In genomic region chr7:41107330-41107937, GRCh38 we compare ENCODE assay signal across 13 cellular contexts.
DNase-seq lines count a peak whose midpoint lies in the region; ATAC-seq and TF ChIP-seq lines count a peak whose summit lies in the region.
"Had no signal": no experiment of that assay in that cellular context is flagged by ENCODE, and none has a peak within 500 bp of the region (broad histone marks: within the 10 kb centered on the region; RNA-seq: fewer than 3 reads in every experiment).

No MANE protein-coding gene starts in this region.

- H3K27ac Mint-ChIP-seq in MCF 10A (ENCODE audit: low read depth, unreplicated experiment): peak overlapping the region; percentile 52
- no peak overlapping the region for H3K27ac Mint-ChIP-seq in CD8-positive, alpha-beta T cell
- H3K27ac Mint-ChIP-seq: activated CD4-positive, alpha-beta T cell treated with anti-CD3 and anti-CD28 coated beads, Interleukin-2, amount 10 ng/mL, durations not matched to agents 24 days and 14 days; activated naive CD8-positive, alpha-beta T cell treated with anti-CD3 and anti-CD28 coated beads, Interleukin-2, amount 50 U/mL, for 24 hours had no signal

- no peaks in the 10 kb centered on the region for H3K36me3 ChIP-seq in GM06990 (ENCODE audit: control insufficient read depth, insufficient read depth, low read length)
- H3K36me3 ChIP-seq in CD8-positive, alpha-beta T cell (ENCODE audit: insufficient read depth, low read length): no peaks in the 10 kb centered on the region

- H3K36me3 Mint-ChIP-seq in MCF 10A (ENCODE audit: insufficient read depth, unreplicated experiment): no peaks in the 10 kb centered on the region
- no peaks in the 10 kb centered on the region for H3K36me3 Mint-ChIP-seq in CD8-positive, alpha-beta T cell

- POLR2A ChIA-PET in MCF 10A (lab: Yijun Ruan, JAX): interaction anchor here (0.6 to 2.0 kb wide), 8 partner anchors 9 to 592 kb away, joined by 3 to 18 read pairs (median 3); no protein-coding TSS in a partner anchor
- POLR2A ChIA-PET in CD8-positive, alpha-beta T cell (lab: Charles Lee): no interaction called here

- H3K9me3 Mint-ChIP-seq in MCF 10A (ENCODE audit: unreplicated experiment): no peaks in the 10 kb centered on the region
- no peaks in the 10 kb centered on the region for H3K9me3 Mint-ChIP-seq in CD8-positive, alpha-beta T cell
- H3K9me3 Mint-ChIP-seq: activated CD4-positive, alpha-beta T cell treated with anti-CD3 and anti-CD28 coated beads, Interleukin-2, amount 10 ng/mL, durations not matched to agents 24 days and 14 days had no signal

- H3K27me3 ChIP-seq in GM06990 (replicated peaks; ENCODE audit: control insufficient read depth, insufficient read depth, low read length): no peaks in the 10 kb centered on the region
- H3K27me3 ChIP-seq in CD8-positive, alpha-beta T cell (ENCODE audit: insufficient read depth, low read length): no peaks in the 10 kb centered on the region

- no peaks in the 10 kb centered on the region for H3K9me3 ChIP-seq in CD8-positive, alpha-beta T cell (ENCODE audit: low read length)

- peaks cover 45% of the 10 kb centered on the region for H3K4me1 Mint-ChIP-seq in MCF 10A (ENCODE audit: insufficient read depth, unreplicated experiment)
- no peaks in the 10 kb centered on the region for H3K4me1 Mint-ChIP-seq in CD8-positive, alpha-beta T cell (ENCODE audit: low read depth)
- H3K4me1 Mint-ChIP-seq: activated CD4-positive, alpha-beta T cell treated with anti-CD3 and anti-CD28 coated beads, Interleukin-2, amount 10 ng/mL, durations not matched to agents 24 days and 14 days; activated naive CD8-positive, alpha-beta T cell treated with anti-CD3 and anti-CD28 coated beads, Interleukin-2, amount 50 U/mL, for 24 hours had no signal

- TF ChIP-seq CTCF in GM06990 (IDR thresholded peaks at IDR 0.05; ENCODE audit: insufficient read depth, low read length, poor library complexity, severe bottlenecking): no peak
- no peak for TF ChIP-seq CTCF in MCF 10A (IDR thresholded peaks at IDR 0.05; ENCODE audit: unreplicated experiment)
- TF ChIP-seq CTCF in omental fat pad (IDR thresholded peaks at IDR 0.05): no peak
- TF ChIP-seq CTCF in CD8-positive, alpha-beta T cell (IDR thresholded peaks at IDR 0.05): no peak

- no peak overlapping the region for H3K4me3 ChIP-seq in GM06990 (replicated peaks; ENCODE audit: low read depth, low read length)
- no peak overlapping the region for H3K4me3 ChIP-seq in CD8-positive, alpha-beta T cell (ENCODE audit: low read depth, low read length)

- no peak overlapping the region for H3K27ac ChIP-seq in CD8-positive, alpha-beta T cell (ENCODE audit: low read depth, low read length)

- H3K27me3 Mint-ChIP-seq in MCF 10A (ENCODE audit: insufficient read depth, unreplicated experiment): no peaks in the 10 kb centered on the region
- H3K27me3 Mint-ChIP-seq in CD8-positive, alpha-beta T cell (ENCODE audit: low read depth): no peaks in the 10 kb centered on the region
- H3K27me3 Mint-ChIP-seq: activated CD4-positive, alpha-beta T cell treated with anti-CD3 and anti-CD28 coated beads, Interleukin-2, amount 10 ng/mL, durations not matched to agents 24 days and 14 days; activated naive CD8-positive, alpha-beta T cell treated with anti-CD3 and anti-CD28 coated beads, Interleukin-2, amount 50 U/mL, for 24 hours had no signal

- no peaks in the 10 kb centered on the region for H3K4me1 ChIP-seq in CD8-positive, alpha-beta T cell (ENCODE audit: insufficient read depth, low read length)

- H3K4me3 Mint-ChIP-seq in MCF 10A (ENCODE audit: unreplicated experiment): peak overlapping the region; percentile 48
- no peak overlapping the region for H3K4me3 Mint-ChIP-seq in CD8-positive, alpha-beta T cell
- H3K4me3 Mint-ChIP-seq: activated CD4-positive, alpha-beta T cell treated with anti-CD3 and anti-CD28 coated beads, Interleukin-2, amount 10 ng/mL, durations not matched to agents 24 days and 14 days; activated naive CD8-positive, alpha-beta T cell treated with anti-CD3 and anti-CD28 coated beads, Interleukin-2, amount 50 U/mL, for 24 hours had no signal

- ATAC-seq in omental fat pad (ENCODE audit: low FRiP score): peak; percentile 52
- no peak for ATAC-seq in CD8-positive, alpha-beta T cell
- no peak for ATAC-seq in GM18517 (IDR thresholded peaks at IDR 0.05; ENCODE audit: unreplicated experiment)
- ATAC-seq in HG03095 (IDR thresholded peaks at IDR 0.05; ENCODE audit: unreplicated experiment): no peak
- ATAC-seq: activated naive CD8-positive, alpha-beta T cell treated with anti-CD3 and anti-CD28 coated beads, Interleukin-2, amount 50 U/mL, for 24 hours; left lobe of liver had no signal

- BruUV-seq in MCF 10A (replicated peaks; lab: Mats Ljungman, UMichigan): TSS peak; percentile 49

- DNase-seq in GM06990 (ENCODE audit: extremely low read depth, insufficient read length): peak; percentile 4
- peak; percentile 76 for DNase-seq in HS-5 (ENCODE audit: low read depth)
- peak; percentile 93 for DNase-seq in MCF 10A (ENCODE audit: unreplicated experiment)
- no peak for DNase-seq in omental fat pad (ENCODE audit: low spot score)
- DNase-seq in CD8-positive, alpha-beta T cell: no peak
- DNase-seq in NCI-H1930 (lab: John Stamatoyannopoulos, UW): no peak
- DNase-seq: activated CD4-positive, alpha-beta T cell treated with anti-CD3 and anti-CD28 coated beads, Interleukin-2, amount 10 ng/mL, durations not matched to agents 24 days and 14 days; activated naive CD8-positive, alpha-beta T cell treated with anti-CD3 and anti-CD28 coated beads, Interleukin-2, amount 50 U/mL, for 24 hours; erythroblast; NCI-H1105 treated with DMSO at 0.1 percent for 48 hours had no signal

- CTCF ChIA-PET in MCF 10A (lab: Yijun Ruan, JAX): interaction anchor here (0.7 to 1.4 kb wide), 3 partner anchors 78 to 777 kb away, joined by 3 read pairs; no protein-coding TSS in a partner anchor
- CTCF ChIA-PET in CD8-positive, alpha-beta T cell (lab: Charles Lee): no interaction called here

- intact Hi-C loops in MCF 10A (cut with micrococcal nuclease): loop anchor here (1.0 to 10.0 kb wide), 3 partner anchors 41 to 590 kb away; no protein-coding TSS in a partner anchor
- intact Hi-C loops in CD8-positive, alpha-beta T cell (cut with DNase I, micrococcal nuclease): no loop called here

Comparison
In these comparisons a context has a peak if more than half of its experiments do, and no peak if none do; other contexts are left out.
1. DNase-seq: peak in GM06990 (single experiment), HS-5 (single experiment) and MCF 10A (single experiment); none in omental fat pad (single experiment), CD8-positive, alpha-beta T cell (0 of 7) and NCI-H1930 (0 of 2).